18 cellular contexts compared by ENCODE assay signal in the genomic region with DNA sequence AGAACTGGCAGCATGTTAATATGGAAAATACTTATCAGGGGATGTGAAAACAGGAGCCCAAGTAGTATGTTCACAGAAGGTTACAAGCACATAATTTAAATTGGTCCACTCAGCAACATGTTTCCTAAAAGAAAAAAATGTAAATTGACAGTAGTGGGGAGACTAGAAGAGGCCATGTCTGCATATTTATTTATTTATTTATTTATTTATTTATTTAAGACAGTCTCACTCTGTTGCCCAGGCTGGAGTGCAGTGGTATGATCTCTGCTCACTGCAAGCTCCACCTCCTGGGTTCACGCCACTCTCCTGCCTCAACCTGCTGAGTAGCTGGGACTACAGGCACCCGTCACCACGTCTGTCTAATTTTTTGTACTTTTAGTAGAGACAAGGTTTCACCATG.
"Had no signal": no experiment of that assay in that cellular context is flagged by ENCODE, and none has a peak within 500 bp of the region (broad histone marks: within the 10 kb centered on the region; RNA-seq: fewer than 3 reads in every experiment).

No MANE protein-coding gene starts in this region.

- H3K27me3 ChIP-seq: colonic mucosa, hepatocyte, neutrophil, tibial artery, upper lobe of left lung, uterus had no signal

- H3K4me1 Mint-ChIP-seq: naive thymus-derived CD8-positive, alpha-beta T cell had no signal

- DNase-seq: colonic mucosa; dermis blood vessel endothelial cell; foreskin melanocyte; head of caudate nucleus; kidney; left cardiac atrium; left ventricle myocardium inferior; mucosa of descending colon; naive thymus-derived CD8-positive, alpha-beta T cell; right cardiac atrium; stimulated activated CD4-positive, alpha-beta T cell treated with anti-CD3 and anti-CD28 coated beads, Interleukin-2, amount 100 ng/mL, for 48 hours; stimulated activated naive CD8-positive, alpha-beta T cell treated with anti-CD3 and anti-CD28 coated beads, Interleukin-15, Interleukin-2, amounts not matched to agents 100 U/mL and 50 U/mL, for 24 hours; tibial artery; upper lobe of left lung; uterus had no signal

- H3K27ac ChIP-seq: colonic mucosa, hepatocyte, left ventricle myocardium inferior, neutrophil, tibial artery, upper lobe of left lung, uterus had no signal

- H3K27me3 Mint-ChIP-seq: naive thymus-derived CD8-positive, alpha-beta T cell had no signal

- H3K4me3 Mint-ChIP-seq: naive thymus-derived CD8-positive, alpha-beta T cell had no signal

- FAIRE-seq: kidney had no signal

- H3K4me1 ChIP-seq: colonic mucosa, left ventricle myocardium inferior, tibial artery, upper lobe of left lung, uterus had no signal

- H3K4me3 ChIP-seq: colonic mucosa, hepatocyte, left ventricle myocardium inferior, mucosa of descending colon, smooth muscle cell, tibial artery, upper lobe of left lung, uterus had no signal

- H3K4me2 ChIP-seq: hepatocyte, smooth muscle cell had no signal

- ATAC-seq: left cardiac atrium; mucosa of descending colon; naive thymus-derived CD8-positive, alpha-beta T cell; right cardiac atrium; stimulated activated naive CD8-positive, alpha-beta T cell treated with anti-CD3 and anti-CD28 coated beads, Interleukin-15, Interleukin-2, amounts not matched to agents 100 U/mL and 50 U/mL, for 24 hours had no signal

- H3K36me3 ChIP-seq: neutrophil, uterus had no signal
